In genomic region chr6:31879901-31880300, GRCh38 we compare ENCODE assay signal across 23 cellular contexts. TPM values are rescaled to one million over a fixed set of nuclear protein-coding genes. Genes with fewer than 3 reads are reported as not detected.
DNase-seq lines count a peak whose midpoint lies in the region; TF ChIP-seq lines count a peak whose summit lies in the region.
"Had no signal": no experiment of that assay in that cellular context is flagged by ENCODE, and none has a peak within 500 bp of the region (broad histone marks: within the 10 kb centered on the region; RNA-seq: fewer than 3 reads in every experiment).

No MANE protein-coding gene starts in this region.

- no peak overlapping the region for H3K4me3 ChIP-seq in Caco-2 (ENCODE audit: low read depth, low read length)
- H3K4me3 ChIP-seq: esophagus squamous epithelium, SJSA1 had no signal

- TF ChIP-seq CTCF in Caco-2 (IDR thresholded peaks at IDR 0.05; ENCODE audit: insufficient read depth in 1 of 2, low read depth in 1 of 2, low read length in 1 of 2, severe bottlenecking in 1 of 2, unreplicated experiment in 1 of 2) (no peak), RWPE1 (conservative IDR thresholded peaks at IDR 0.05; ENCODE audit: low read depth) (no peak)

- POLR2A ChIA-PET in Caco-2 (lab: Charles Lee) (interaction anchor here (0.5 kb wide), 1 partner anchor 16 kb away, joined by 3 read pairs; no protein-coding TSS in a partner anchor), RWPE1 (lab: Yijun Ruan, JAX; ENCODE audit: low non-redundant PET) (no interaction called here)

- intact Hi-C loops in Caco-2 (cut with micrococcal nuclease; ENCODE audit: unreplicated experiment), result no loop called here

- peaks cover 8% of the 10 kb centered on the region for H3K4me1 Mint-ChIP-seq in Caco-2 (ENCODE audit: low read depth, unreplicated experiment)
- H3K4me1 Mint-ChIP-seq: activated CD4-positive, alpha-beta T cell treated with anti-CD3 and anti-CD28 coated beads, Interleukin-2, amount 10 ng/mL, durations not matched to agents 24 days and 14 days had no signal

- BruUV-seq in Caco-2 (replicated peaks; lab: Mats Ljungman, UMichigan), result TSS peak; percentile 87

- H3K9me3 Mint-ChIP-seq in Caco-2 (ENCODE audit: unreplicated experiment), result no peaks in the 10 kb centered on the region
- H3K9me3 Mint-ChIP-seq: activated CD4-positive, alpha-beta T cell treated with anti-CD3 and anti-CD28 coated beads, Interleukin-2, amount 10 ng/mL, durations not matched to agents 24 days and 14 days; activated T-helper 2 cell treated with anti-CD3 and anti-CD28 coated beads, Interferon-gamma antibody, Interleukin-2, Interleukin-4, amounts not matched to agents 10 μg/mL and 5 μg/mL and 100 μg/mL, durations not matched to agents 14 hours and 24 hours and 36 hours; effector memory CD8-positive, alpha-beta T cell; natural killer cell treated with Interleukin-12 subunit alpha and Interleukin-12 subunit beta and Interleukin-15 and Interleukin-18, amount 100 ng/mL, for 72 hours; stimulated activated effector memory CD8-positive, alpha-beta T cell treated with anti-CD3 and anti-CD28 coated beads, Interleukin-12 subunit alpha, Interleukin-12 subunit beta, amount 100 ng/mL, for 72 hours; T-helper 1 cell treated with Interleukin-12 subunit alpha and Interleukin-12 subunit beta and Interleukin-4 antibody, amounts not matched to agents 30 μg/mL and 1 μg/mL, for 36 hours had no signal

- H3K27me3 ChIP-seq in Caco-2 (replicated peaks; ENCODE audit: control insufficient read depth, insufficient read depth, low read length), result no peaks in the 10 kb centered on the region
- H3K27me3 ChIP-seq: esophagus squamous epithelium, SJSA1 had no signal

- peaks cover 25% of the 10 kb centered on the region for H3K36me3 Mint-ChIP-seq in Caco-2 (ENCODE audit: insufficient read depth, unreplicated experiment)

- no peaks in the 10 kb centered on the region for H3K9me3 ChIP-seq in Caco-2
- H3K9me3 ChIP-seq: esophagus squamous epithelium, SJSA1 had no signal

- H3K4me3 Mint-ChIP-seq in Caco-2 (ENCODE audit: unreplicated experiment), result no peak overlapping the region
- H3K4me3 Mint-ChIP-seq: activated CD4-positive, alpha-beta T cell treated with anti-CD3 and anti-CD28 coated beads, Interleukin-2, amount 10 ng/mL, durations not matched to agents 24 days and 14 days; effector memory CD8-positive, alpha-beta T cell; natural killer cell treated with Interleukin-12 subunit alpha and Interleukin-12 subunit beta and Interleukin-15 and Interleukin-18, amount 100 ng/mL, for 72 hours; stimulated activated effector memory CD8-positive, alpha-beta T cell treated with anti-CD3 and anti-CD28 coated beads, Interleukin-12 subunit alpha, Interleukin-12 subunit beta, amount 100 ng/mL, for 72 hours; T-helper 1 cell treated with Interleukin-12 subunit alpha and Interleukin-12 subunit beta and Interleukin-4 antibody, amounts not matched to agents 30 μg/mL and 1 μg/mL, for 36 hours had no signal

- CTCF ChIA-PET in Caco-2 (lab: Charles Lee) (interaction anchor here (0.6 to 1.2 kb wide), 2 partner anchors 12 to 17 kb away, joined by 3 to 4 read pairs; partner anchors contain the start of gene NEU1), RWPE1 (lab: Yijun Ruan, JAX) (no interaction called here)

- H3K27ac ChIP-seq in RWPE1 (peak overlapping the region; percentile 40; the same call in 1 of the 2 replicates), caudate nucleus (ENCODE audit: low read depth, low read length) (no peak overlapping the region)
- H3K27ac ChIP-seq: SJSA1 had no signal

- no peak overlapping the region for H3K27ac Mint-ChIP-seq in Caco-2 (ENCODE audit: unreplicated experiment)
- H3K27ac Mint-ChIP-seq: activated CD4-positive, alpha-beta T cell treated with anti-CD3 and anti-CD28 coated beads, Interleukin-2, amount 10 ng/mL, durations not matched to agents 24 days and 14 days; activated T-helper 2 cell treated with anti-CD3 and anti-CD28 coated beads, Interferon-gamma antibody, Interleukin-2, Interleukin-4, amounts not matched to agents 10 μg/mL and 5 μg/mL and 100 μg/mL, durations not matched to agents 14 hours and 24 hours and 36 hours; effector memory CD8-positive, alpha-beta T cell; natural killer cell treated with Interleukin-12 subunit alpha and Interleukin-12 subunit beta and Interleukin-15 and Interleukin-18, amount 100 ng/mL, for 72 hours; stimulated activated effector memory CD8-positive, alpha-beta T cell treated with anti-CD3 and anti-CD28 coated beads, Interleukin-12 subunit alpha, Interleukin-12 subunit beta, amount 100 ng/mL, for 72 hours; T-helper 1 cell treated with Interleukin-12 subunit alpha and Interleukin-12 subunit beta and Interleukin-4 antibody, amounts not matched to agents 30 μg/mL and 1 μg/mL, for 36 hours had no signal

- H3K4me1 ChIP-seq in Caco-2, result peaks cover 15% of the 10 kb centered on the region; the same call in 1 of the 2 replicates
- H3K4me1 ChIP-seq: SJSA1 had no signal

- no peaks in the 10 kb centered on the region for H3K27me3 Mint-ChIP-seq in Caco-2 (ENCODE audit: insufficient read depth, unreplicated experiment)
- H3K27me3 Mint-ChIP-seq: activated CD4-positive, alpha-beta T cell treated with anti-CD3 and anti-CD28 coated beads, Interleukin-2, amount 10 ng/mL, durations not matched to agents 24 days and 14 days; effector memory CD8-positive, alpha-beta T cell; natural killer cell treated with Interleukin-12 subunit alpha and Interleukin-12 subunit beta and Interleukin-15 and Interleukin-18, amount 100 ng/mL, for 72 hours had no signal

- H3K36me3 ChIP-seq in Caco-2 (ENCODE audit: control insufficient read depth, insufficient read depth, low read length), result no peaks in the 10 kb centered on the region; the same call in none of the 2 replicates

- DNase-seq in Caco-2, result no peak
- no peak for DNase-seq in RWPE1 (ENCODE audit: low spot score)
- peak; percentile 66 for DNase-seq in myocyte (ENCODE audit: low read depth)
- DNase-seq in activated CD8-positive, alpha-beta memory T cell treated with anti-CD3 and anti-CD28 coated beads, Interleukin-2, amount 50 U/mL, for 48 hours, result no peak
- no peak for DNase-seq in activated CD4-positive, alpha-beta T cell treated with anti-CD3 and anti-CD28 coated beads for 1 hour
- DNase-seq in caudate nucleus (lab: John Stamatoyannopoulos, UW), result no peak
- DNase-seq: activated CD4-positive, alpha-beta T cell treated with anti-CD3 and anti-CD28 coated beads, Interleukin-2, amount 10 ng/mL, durations not matched to agents 24 days and 14 days; DND-41; effector memory CD8-positive, alpha-beta T cell; esophagus squamous epithelium; Karpas-422; kidney glomerular epithelial cell; mesenchymal stem cell; NCI-H1048; NCI-H345; posterior cingulate gyrus had no signal

RNA-seq across cellular contexts. Expression of gene SLC44A4, which starts 1.1 kb away (rescaled TPM):
- total RNA-seq in Caco-2 (2022), result 0.57 TPM in 1 of 2 replicates, not detected in the other
- 0.11 and 0.16 TPM in 2 replicates for total RNA-seq in myocyte
- 0.04 TPM for polyA plus RNA-seq in myocyte (2012)
- total RNA-seq: activated CD4-positive, alpha-beta T cell treated with anti-CD3 and anti-CD28 coated beads, Interleukin-2, amount 10 ng/mL, durations not matched to agents 24 days and 14 days; H4; natural killer cell treated with Interleukin-12 subunit alpha and Interleukin-12 subunit beta and Interleukin-15 and Interleukin-18, amount 100 ng/mL, for 72 hours; SJSA1; temporal lobe had no signal

RNA-seq across cellular contexts. Expression of gene NEU1, which starts 17.3 kb away (rescaled TPM):
- 173 and 176 TPM in 2 replicates for total RNA-seq in Caco-2 (2022)
- 128 and 187 TPM in 2 replicates for total RNA-seq in myocyte
- 65.8 TPM for polyA plus RNA-seq in myocyte (2012)

RNA-seq across cellular contexts. Expression of gene EHMT2, which starts 17.6 kb away (rescaled TPM):
- total RNA-seq in Caco-2 (2022) (64.3 and 65.7 TPM in 2 replicates), myocyte (33.7 and 36.4 TPM in 2 replicates)
- polyA plus RNA-seq in myocyte (2012), result 38.5 TPM

RNA-seq across cellular contexts. Expression of gene ZBTB12, which starts 22.0 kb away (rescaled TPM):
- total RNA-seq in Caco-2 (2022) (9.6 and 11.7 TPM in 2 replicates), myocyte (2.7 and 3.3 TPM in 2 replicates)
- 7.2 TPM for polyA plus RNA-seq in myocyte (2012)

RNA-seq across cellular contexts. Expression of gene C2, which starts 47.6 kb away (rescaled TPM):
- total RNA-seq in Caco-2 (2022) (4.8 and 4.9 TPM in 2 replicates), myocyte (7.0 and 7.5 TPM in 2 replicates)
- polyA plus RNA-seq in myocyte (2012), result 3.1 TPM
